In genomic region chrX:112056886-112057285, GRCh38 we compare ENCODE assay signal across 28 cellular contexts. TPM values are rescaled to one million over a fixed set of nuclear protein-coding genes. Genes with fewer than 3 reads are reported as not detected.
A peak's percentile ranks its signal among the peaks of the same experiment; 100 is the strongest.
DNase-seq lines count a peak whose midpoint lies in the region; ATAC-seq and TF ChIP-seq lines count a peak whose summit lies in the region.
"Had no signal": no experiment of that assay in that cellular context is flagged by ENCODE, and none has a peak within 500 bp of the region (broad histone marks: within the 10 kb centered on the region; RNA-seq: fewer than 3 reads in every experiment).

No MANE protein-coding gene starts in this region.

- H3K27me3 Mint-ChIP-seq in HFFc6 (ENCODE audit: insufficient read depth) = no peaks in the 10 kb centered on the region

- H3K4me3 Mint-ChIP-seq in HFFc6 = no peak overlapping the region
- H3K4me3 Mint-ChIP-seq: activated CD8-positive, alpha-beta T cell treated with anti-CD3 and anti-CD28 coated beads, Interleukin-2, amount 10 ng/mL, durations not matched to agents 7 days and 5 days; naive B cell had no signal

- no peaks in the 10 kb centered on the region for H3K36me3 Mint-ChIP-seq in HFFc6 (ENCODE audit: low read depth)
- H3K36me3 Mint-ChIP-seq: naive B cell had no signal

- TF ChIP-seq CTCF in GM12865 (IDR thresholded peaks at IDR 0.05; ENCODE audit: insufficient read depth, low read depth, low read length, missing control alignments) = no peak
- no peak for TF ChIP-seq CTCF in HFFc6 (IDR thresholded peaks at IDR 0.05)

- peak; percentile 33 for ATAC-seq in GM19351 (IDR thresholded peaks at IDR 0.05; ENCODE audit: unreplicated experiment)
- ATAC-seq in HG02973 (IDR thresholded peaks at IDR 0.05; ENCODE audit: unreplicated experiment) = peak; percentile 56
- ATAC-seq: activated CD8-positive, alpha-beta T cell treated with anti-CD3 and anti-CD28 coated beads, Interleukin-2, amount 10 ng/mL, durations not matched to agents 7 days and 5 days; left ventricle myocardium superior; upper lobe of right lung had no signal

- no peak overlapping the region for H3K4me3 ChIP-seq in GM12865 (ENCODE audit: low read depth, low read length)
- H3K4me3 ChIP-seq: BLaER1, HAP-1, Peyer's patch, upper lobe of right lung had no signal

- in situ Hi-C loops in ACHN (cut with HindIII; ENCODE audit: low pct_ligation_motif_present, low pct_unique_long_range_greater_than_20kb, low sequenced_read_pairs) = no loop called here

- H3K9me3 Mint-ChIP-seq in HFFc6 = no peaks in the 10 kb centered on the region; the same call in none of the 2 replicates

- no peak overlapping the region for H3K27ac Mint-ChIP-seq in HFFc6
- H3K27ac Mint-ChIP-seq: activated CD8-positive, alpha-beta T cell treated with anti-CD3 and anti-CD28 coated beads, Interleukin-2, amount 10 ng/mL, durations not matched to agents 7 days and 5 days; naive B cell had no signal

- DNase-seq in GM12865 (ENCODE audit: low read depth) (peak; percentile 7), NCI-H69 (lab: John Stamatoyannopoulos, UW) (peak; percentile 9), AG08395 (ENCODE audit: low spot score) (no peak), putamen (ENCODE audit: low spot score) (no peak), ACHN (no peak), HFFc6 (no peak)
- DNase-seq: activated CD8-positive, alpha-beta T cell treated with anti-CD3 and anti-CD28 coated beads, Interleukin-2, amount 10 ng/mL, durations not matched to agents 7 days and 5 days; activated gamma-delta T cell; COR-L47; islet precursor cell; left ventricle myocardium superior; naive B cell; NCI-H1048; NCI-H524; nucleus accumbens; Peyer's patch; small intestine; stimulated activated CD4-positive, alpha-beta T cell treated with anti-CD3 and anti-CD28 coated beads, Interleukin-2, amount 100 ng/mL, for 24 hours; T-helper 1 cell; upper lobe of right lung had no signal

- no peaks in the 10 kb centered on the region for H3K4me1 Mint-ChIP-seq in HFFc6 (ENCODE audit: low read depth)
- H3K4me1 Mint-ChIP-seq: naive B cell had no signal

RNA-seq across cellular contexts. Expression of gene TRPC5, which starts 25.7 kb away (rescaled TPM):
- not detected for total RNA-seq in HFFc6 (2021; fragmentation: NEBNext Ultra II Directional; extraction: Animal tissue kit (Norgen Biotek cat#: 25700))
- total RNA-seq: activated CD8-positive, alpha-beta T cell treated with anti-CD3 and anti-CD28 coated beads, Interleukin-2, amount 10 ng/mL, durations not matched to agents 7 days and 5 days; endothelial cell of umbilical vein; glomerular endothelial cell; left ventricle myocardium superior; Peyer's patch; renal cortical epithelial cell; SK-MEL-5; upper lobe of right lung had no signal

RNA-seq across cellular contexts. Expression of gene RTL4, which starts 25.9 kb away (rescaled TPM):
- not detected for total RNA-seq in HFFc6 (2021; fragmentation: NEBNext Ultra II Directional; extraction: Animal tissue kit (Norgen Biotek cat#: 25700))
- total RNA-seq: activated CD8-positive, alpha-beta T cell treated with anti-CD3 and anti-CD28 coated beads, Interleukin-2, amount 10 ng/mL, durations not matched to agents 7 days and 5 days; endothelial cell of umbilical vein; glomerular endothelial cell; left ventricle myocardium superior; Peyer's patch; renal cortical epithelial cell; SK-MEL-5; upper lobe of right lung had no signal

Comparison
In these comparisons a context has a peak if more than half of its experiments do, and no peak if none do; other contexts are left out.
1. DNase-seq: peak in GM12865 (single experiment) and NCI-H69 (single experiment); none in AG08395 (single experiment), putamen (single experiment), ACHN (single experiment) and HFFc6 (single experiment).